ENCODE assay signal across 8 cellular contexts in genomic region chr5:55226934-55227737, GRCh38. TPM values are rescaled to one million over a fixed set of nuclear protein-coding genes. Genes with fewer than 3 reads are reported as not detected.
DNase-seq lines count a peak whose midpoint lies in the region; ATAC-seq lines count a peak whose summit lies in the region.

Gene MCIDAS, minus strand, starts transcription at chr5:55227315. Its CDS starts 177 bp downstream, at chr5:55227138.

- H3K4me3 Mint-ChIP-seq in T-cell: peak within 1 kb of the TSS; percentile 64 to 77 (median 64)

- in situ Hi-C loops in T47D (cut with HindIII; ENCODE audit: low pct_unique_long_range_greater_than_20kb, low sequenced_read_pairs): no loop called here

- peaks cover 45 to 49% (median 49%) of the 10 kb centered on the region in 3 donors for H3K4me1 Mint-ChIP-seq in T-cell

- H3K27me3 Mint-ChIP-seq in T-cell: peaks cover 88 to 90% of the 10 kb centered on the region in 2 donors

- POLR2A ChIA-PET in T-cell (lab: Charles Lee): no interaction called here

- CTCF ChIA-PET in T-cell (lab: Charles Lee): interaction anchor here in 1 of 2 donors (0.5 kb wide), 1 partner anchor 24 kb away, joined by 3 read pairs; no protein-coding TSS in a partner anchor

- DNase-seq in DMS153 treated with DMSO at 0.1 percent for 48 hours (lab: John Stamatoyannopoulos, UW; ENCODE audit: unreplicated experiment): peak; percentile 41
- DNase-seq in Kasumi-1 (lab: John Stamatoyannopoulos, UW): peak; percentile 29 to 45
- DNase-seq in T-cell: peak in 9 of 34 experiments; percentile 11 to 48 (median 28)
- peak; percentile 89 to 93 for DNase-seq in T47D (ENCODE audit: low read depth in 1 of 2, low spot score in 1 of 2)
- DNase-seq in left lobe of liver (ENCODE audit: low spot score): peak; percentile 49
- DNase-seq in stimulated activated CD8-positive, alpha-beta memory T cell treated with anti-CD3 and anti-CD28 coated beads, Interleukin-7, amount 100 ng/mL, for 48 hours (ENCODE audit: extremely low read depth in 1 of 2, low read depth in 1 of 2): peak; percentile 42 to 49
- no peak for DNase-seq in NK-92 (lab: John Stamatoyannopoulos, UW; ENCODE audit: unreplicated experiment)

- H3K36me3 Mint-ChIP-seq in T-cell: no peaks in the 10 kb centered on the region

- H3K9me3 Mint-ChIP-seq in T-cell: no peaks in the 10 kb centered on the region

- ATAC-seq in GM21576 (IDR thresholded peaks at IDR 0.05; ENCODE audit: unreplicated experiment) (peak; percentile 44), T-cell (replicated peaks in 1 of 4) (peak; percentile 44 to 58 (median 50)), left lobe of liver (peak; percentile 77)

- no peak within 1 kb of the TSS for H3K27ac Mint-ChIP-seq in T-cell

RNA-seq across cellular contexts. Expression of gene MCIDAS, which starts in this region (rescaled TPM):
- total RNA-seq in T-cell: not detected
- total RNA-seq in left lobe of liver: not detected

Comparison
In these comparisons a context has a peak if more than half of its experiments do, and no peak if none do; other contexts are left out.
1. Peak in ATAC-seq in T-cell; RNA of the gene not detected or under 1 TPM.
2. Peak in DNase-seq and ATAC-seq in left lobe of liver; RNA of the gene not detected or under 1 TPM.